In the genomic region with DNA sequence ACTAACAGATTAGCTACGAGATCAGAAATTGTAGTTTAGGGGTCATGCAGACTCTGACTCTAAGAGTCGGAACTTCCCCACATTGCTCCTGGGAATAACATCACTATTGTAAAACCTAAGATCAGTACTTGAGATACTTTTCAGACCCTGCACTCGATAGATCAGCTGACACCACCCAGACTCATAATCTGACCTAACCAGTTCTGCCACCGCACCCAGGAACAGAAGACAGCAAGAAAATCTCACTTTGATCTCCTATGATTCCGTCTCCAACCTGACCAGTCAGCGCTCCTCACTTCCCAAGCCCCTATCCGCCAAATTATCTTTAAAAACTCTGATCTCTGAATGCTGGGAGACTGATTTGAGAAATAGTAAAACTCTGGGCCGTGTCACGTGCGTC, we compare ENCODE assay signal across 21 cellular contexts. TPM values are rescaled to one million over a fixed set of nuclear protein-coding genes. Genes with fewer than 3 reads are reported as not detected.
DNase-seq lines count a peak whose midpoint lies in the region; ATAC-seq, FAIRE-seq and TF ChIP-seq lines count a peak whose summit lies in the region.
"Had no signal": no experiment of that assay in that cellular context is flagged by ENCODE, and none has a peak within 500 bp of the region (broad histone marks: within the 10 kb centered on the region; RNA-seq: fewer than 3 reads in every experiment).

No MANE protein-coding gene starts in this region.

- no peaks in the 10 kb centered on the region for H3K27me3 ChIP-seq in PC-3 (ENCODE audit: low read length)
- H3K27me3 ChIP-seq in keratinocyte (ENCODE audit: control insufficient read depth, extremely low read depth, insufficient read depth, low read length): peaks cover 17% of the 10 kb centered on the region
- H3K27me3 ChIP-seq in small intestine (ENCODE audit: control insufficient read depth in 2 of 2, insufficient read depth in 2 of 2, low read length in 2 of 2): no peaks in the 10 kb centered on the region
- H3K27me3 ChIP-seq: vagina had no signal

- H3K9me3 ChIP-seq in PC-3 (ENCODE audit: low read length): no peaks in the 10 kb centered on the region
- H3K9me3 ChIP-seq in keratinocyte (ENCODE audit: control insufficient read depth, low read depth, low read length): no peaks in the 10 kb centered on the region
- no peaks in the 10 kb centered on the region for H3K9me3 ChIP-seq in small intestine (ENCODE audit: control insufficient read depth, low read depth)
- H3K9me3 ChIP-seq: vagina had no signal

- TF ChIP-seq CTCF in PC-3 (conservative IDR thresholded peaks at IDR 0.05; ENCODE audit: low read depth, low read length) (no peak), keratinocyte (optimal IDR thresholded peaks at IDR 0.05 in 1 of 3, IDR thresholded peaks at IDR 0.05 in 1 of 3, conservative IDR thresholded peaks at IDR 0.05 in 1 of 3; ENCODE audit: extremely low read depth in 1 of 3, insufficient read depth in 2 of 3, low read length in 3 of 3) (no peak), lower leg skin (IDR thresholded peaks at IDR 0.05) (no peak)

- WGBS in small intestine, 3 donors: 13 to 51% (median 27%) methylated on average over 10 of the region's 10 CpGs
- WGBS in lower leg skin, 2 donors: 43 to 48% methylated on average over 10 of the region's 10 CpGs

- no peak overlapping the region for H3K4me3 ChIP-seq in PC-3 (ENCODE audit: low read length)
- H3K4me3 ChIP-seq in keratinocyte (ENCODE audit: control insufficient read depth in 2 of 3, extremely low read depth in 1 of 3, insufficient read depth in 2 of 3, low read depth in 1 of 3, low read length in 3 of 3): no peak overlapping the region
- H3K4me3 ChIP-seq in small intestine (ENCODE audit: low read depth in 1 of 2, low read length in 2 of 2): no peak overlapping the region
- H3K4me3 ChIP-seq in lower leg skin (ENCODE audit: low read depth, poor library complexity, severe bottlenecking): no peak overlapping the region
- H3K4me3 ChIP-seq: vagina had no signal

- H3K9me1 ChIP-seq in keratinocyte (ENCODE audit: control insufficient read depth, extremely low read depth, insufficient read depth, low read length): no peaks in the 10 kb centered on the region

- CTCF ChIA-PET in PC-3 (lab: Charles Lee): no interaction called here

- dilution Hi-C loops in keratinocyte (cut with MboI; ENCODE audit: extremely low pct_ligation_motif_present, low sequenced_read_pairs): no loop called here

- POLR2A ChIA-PET in PC-3 (lab: Charles Lee; ENCODE audit: unreplicated experiment): interaction anchor here (0.6 kb wide), 1 partner anchor 75 kb away, joined by 7 read pairs; no protein-coding TSS in a partner anchor

- no peak for TF ChIP-seq POLR2A in lower leg skin (IDR thresholded peaks at IDR 0.05)

- H3K4me2 ChIP-seq in PC-3 (ENCODE audit: low read length) (peak overlapping the region; percentile 37), keratinocyte (ENCODE audit: control insufficient read depth, extremely low read depth, insufficient read depth, low read depth, low read length) (peak overlapping the region; percentile 35)

- no peak overlapping the region for H3K27ac ChIP-seq in PC-3 (ENCODE audit: low read length)
- no peak overlapping the region for H3K27ac ChIP-seq in keratinocyte (ENCODE audit: control insufficient read depth, insufficient read depth, low read length)
- no peak overlapping the region for H3K27ac ChIP-seq in small intestine (ENCODE audit: low read depth in 1 of 2, low read length in 1 of 2)
- H3K27ac ChIP-seq: vagina had no signal

- H3K79me2 ChIP-seq in PC-3 (ENCODE audit: low read length) (no peaks in the 10 kb centered on the region), keratinocyte (ENCODE audit: control insufficient read depth, insufficient read depth, low read length) (no peaks in the 10 kb centered on the region)

- intact Hi-C loops in PC-3 (cut with micrococcal nuclease) (no loop called here), lower leg skin (cut with DNase I; ENCODE audit: low total_unique reads) (no loop called here)

- no TSS peak for BruUV-seq in PC-3 (replicated peaks; lab: Mats Ljungman, UMichigan)

- DNase-seq in DMS79 treated with DMSO at 0.1 percent for 48 hours (lab: John Stamatoyannopoulos, UW) (peak; percentile 78), PC-3 (peak; percentile 68), keratinocyte (ENCODE audit: low read depth, low spot score) (no peak), small intestine (peak; percentile 87), hippocampal formation (lab: John Stamatoyannopoulos, UW) (no peak), lower leg skin (ENCODE audit: low spot score in 2 of 2) (no peak), HuH-7.5 (ENCODE audit: low spot score) (no peak)
- DNase-seq: activated CD4-positive, alpha-beta T cell treated with anti-CD3 and anti-CD28 coated beads, Interleukin-2, amount 50 U/mL, for 1 hour; activated naive CD4-positive, alpha-beta T cell treated with anti-CD3 and anti-CD28 coated beads, Interleukin-2, amount 10 ng/mL, durations not matched to agents 7 days and 5 days; activated T-cell treated with anti-CD3 and anti-CD28 coated beads for 4 hours; CD8-positive, alpha-beta memory T cell; erythroblast; MM.1S; NCI-H2029 treated with DMSO at 0.1 percent for 48 hours; right cardiac atrium had no signal

- no peaks in the 10 kb centered on the region for H3F3A ChIP-seq in PC-3 (ENCODE audit: low read length, unreplicated experiment)

- H3K9ac ChIP-seq in PC-3 (ENCODE audit: low read length) (no peak overlapping the region), keratinocyte (ENCODE audit: control insufficient read depth, extremely low read depth, insufficient read depth, low read length) (no peak overlapping the region)

- H4K20me1 ChIP-seq in PC-3 (ENCODE audit: low read length) (no peaks in the 10 kb centered on the region), keratinocyte (ENCODE audit: control insufficient read depth, extremely low read depth, insufficient read depth, low read length) (no peaks in the 10 kb centered on the region)

- no peaks in the 10 kb centered on the region for H3K9me2 ChIP-seq in PC-3 (replicated peaks; ENCODE audit: low read length)

- ATAC-seq in PC-3: peak; percentile 56
- ATAC-seq in HG03378 (IDR thresholded peaks at IDR 0.05; ENCODE audit: unreplicated experiment): no peak
- ATAC-seq: HepG2, right cardiac atrium had no signal

- H3K4me1 ChIP-seq in PC-3 (ENCODE audit: insufficient read depth, low read length) (peaks cover 18% of the 10 kb centered on the region), keratinocyte (ENCODE audit: control insufficient read depth, extremely low read depth, insufficient read depth, low read length) (peaks cover 14% of the 10 kb centered on the region), small intestine (ENCODE audit: control insufficient read depth in 2 of 2, insufficient read depth in 1 of 2, low read depth in 1 of 2, low read length in 1 of 2) (no peaks in the 10 kb centered on the region)
- H3K4me1 ChIP-seq: vagina had no signal

- FAIRE-seq in keratinocyte (lab: Jason Lieb, UNC) (peak; percentile 57), small intestine (lab: Jason Lieb, UNC) (no peak)
- FAIRE-seq: HepG2, RCC 7860, TTC549 had no signal

- no peaks in the 10 kb centered on the region for H3K36me3 ChIP-seq in PC-3 (ENCODE audit: low read depth, low read length)
- H3K36me3 ChIP-seq in keratinocyte (ENCODE audit: control insufficient read depth in 2 of 2, extremely low read depth in 1 of 2, insufficient read depth in 2 of 2, low read length in 2 of 2): no peaks in the 10 kb centered on the region
- H3K36me3 ChIP-seq in small intestine (ENCODE audit: control insufficient read depth in 2 of 2, insufficient read depth in 2 of 2, low read length in 2 of 2): no peaks in the 10 kb centered on the region
- H3K36me3 ChIP-seq: vagina had no signal

- no peak overlapping the region for H2AFZ ChIP-seq in PC-3 (ENCODE audit: low read length)
- peak overlapping the region; percentile 4 for H2AFZ ChIP-seq in keratinocyte (ENCODE audit: control insufficient read depth, low read length)

RNA-seq across cellular contexts. Expression of a gene that starts 27.2 kb away (rescaled TPM):
- total RNA-seq in PC-3 (2014; rRNA removed): not detected in 2 replicates
- not detected in 3 replicates for polyA plus RNA-seq in keratinocyte
- not detected for polyA plus RNA-seq in keratinocyte (2011; ENCODE audit: low read depth)
- polyA plus RNA-seq in keratinocyte (2011; cell fraction: cytosol; rRNA removed): not detected in 2 replicates
- polyA plus RNA-seq in keratinocyte (2011; cell fraction: nucleus; rRNA removed): not detected in 2 replicates
- polyA plus RNA-seq in keratinocyte (2012; ENCODE audit: low replicate concordance): 0.32 TPM in 1 of 2 replicates, not detected in the other
- not detected in 3 replicates for polyA minus RNA-seq in keratinocyte
- polyA minus RNA-seq in keratinocyte (2011; cell fraction: cytosol; rRNA and poly(A)+ RNA removed): not detected
- not detected in 2 replicates for polyA minus RNA-seq in keratinocyte (2011; cell fraction: nucleus; rRNA and poly(A)+ RNA removed)
- polyA plus RNA-seq in small intestine: under 1 TPM in 1 of 3 donors, not detected in 2; 0.81 TPM
- total RNA-seq in lower leg skin: 10 to 100 TPM in 1 of 4 donors, 1 to 10 TPM in 3; 6.7 to 10.1 (median 8.7) TPM
- total RNA-seq: CD8-positive, alpha-beta memory T cell; glomerular endothelial cell had no signal
- polyA plus RNA-seq: CD8-positive, alpha-beta memory T cell had no signal

RNA-seq across cellular contexts. Expression of a gene that starts 37.3 kb away (rescaled TPM):
- total RNA-seq in PC-3 (2014; rRNA removed): 0.95 and 2.2 TPM in 2 replicates
- polyA plus RNA-seq in keratinocyte: 0.12 to 0.22 TPM (median 0.18 TPM) in 3 replicates
- polyA plus RNA-seq in keratinocyte (2011; ENCODE audit: low read depth): 0.91 TPM
- 0.08 TPM in 1 of 2 replicates, not detected in the other for polyA plus RNA-seq in keratinocyte (2011; cell fraction: cytosol; rRNA removed)
- polyA plus RNA-seq in keratinocyte (2011; cell fraction: nucleus; rRNA removed): 0.96 and 2.1 TPM in 2 replicates
- polyA plus RNA-seq in keratinocyte (2012; ENCODE audit: low replicate concordance): 0.17 and 0.96 TPM in 2 replicates
- polyA minus RNA-seq in keratinocyte: not detected in 3 replicates
- polyA minus RNA-seq in keratinocyte (2011; cell fraction: cytosol; rRNA and poly(A)+ RNA removed): not detected
- 0.32 and 1.2 TPM in 2 replicates for polyA minus RNA-seq in keratinocyte (2011; cell fraction: nucleus; rRNA and poly(A)+ RNA removed)
- 1 to 10 TPM; 1.9 to 2.7 (median 2.7) TPM for polyA plus RNA-seq in small intestine
- total RNA-seq in lower leg skin: 1 to 10 TPM; 1.3 to 6.6 (median 4.2) TPM
- polyA plus RNA-seq: CD8-positive, alpha-beta memory T cell had no signal

Comparison
In these comparisons a context has a peak if more than half of its experiments do, and no peak if none do; other contexts are left out.
1. DNase-seq: peak in DMS79 treated with DMSO at 0.1 percent for 48 hours (single experiment), PC-3 (single experiment) and small intestine (single experiment); none in keratinocyte (single experiment), hippocampal formation (0 of 2), lower leg skin (0 of 2) and HuH-7.5 (single experiment).